ENCODE assay signal across 8 cellular contexts in the genomic region with DNA sequence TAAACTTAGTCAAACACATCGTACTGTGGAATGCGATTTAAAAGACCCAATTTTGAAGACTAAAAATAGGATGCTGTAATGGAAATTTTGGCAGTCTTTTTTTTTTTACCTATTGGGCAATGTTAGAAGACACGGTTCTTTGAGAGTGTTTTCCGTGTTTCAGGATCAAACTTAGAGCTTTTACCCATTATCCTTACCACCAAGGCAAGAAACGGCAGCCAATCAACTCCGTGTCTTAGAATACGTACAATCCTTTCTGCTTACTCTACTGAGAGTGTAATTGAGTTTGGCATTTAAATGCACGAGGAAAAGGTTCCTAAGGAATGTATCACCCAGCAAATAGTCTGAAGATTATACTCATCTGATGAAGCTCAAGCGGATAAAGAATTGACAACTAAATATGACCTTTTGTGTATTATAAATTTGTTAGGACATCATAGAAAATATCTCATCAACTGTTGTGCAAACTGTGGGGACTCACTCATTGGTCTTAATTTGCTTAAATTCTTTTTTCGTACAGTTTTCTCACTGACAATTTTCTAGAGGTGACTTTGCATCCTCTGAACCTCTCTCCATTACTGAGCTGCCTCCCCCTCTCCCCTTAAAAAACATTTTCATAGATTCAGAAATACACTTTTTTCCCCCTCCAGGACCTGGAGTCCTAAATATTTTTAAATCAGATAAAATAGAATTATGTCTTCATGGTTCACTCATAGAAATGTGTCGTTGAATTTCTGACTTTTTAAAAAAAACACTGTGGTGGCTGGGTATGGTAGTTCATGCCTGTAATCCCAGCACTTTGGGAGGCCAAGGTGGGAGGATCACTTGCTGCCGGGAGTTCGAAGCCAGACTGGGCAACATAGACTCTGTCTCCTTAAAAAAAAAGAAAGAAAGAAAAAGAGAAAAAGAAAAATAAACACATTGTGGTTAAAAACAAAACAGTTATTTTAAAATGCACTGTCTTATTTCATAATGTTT.
A peak's percentile ranks its signal among the peaks of the same experiment; 100 is the strongest.
DNase-seq lines count a peak whose midpoint lies in the region; ATAC-seq and TF ChIP-seq lines count a peak whose summit lies in the region.

No MANE protein-coding gene starts in this region.

- no peaks in the 10 kb centered on the region for H3K9me3 ChIP-seq in iPS-15b (ENCODE audit: control insufficient read depth, insufficient read depth, low read length)

- no peaks in the 10 kb centered on the region for H3K27me3 ChIP-seq in iPS-15b (ENCODE audit: control insufficient read depth, insufficient read depth, low read length)

- peak overlapping the region; percentile 98 for H3K4me3 Mint-ChIP-seq in activated naive CD8-positive, alpha-beta T cell
- peak overlapping the region; percentile 91 for H3K4me3 Mint-ChIP-seq in stimulated activated effector memory CD8-positive, alpha-beta T cell treated with anti-CD3 and anti-CD28 coated beads, Interleukin-12 subunit alpha, Interleukin-12 subunit beta, amount 100 ng/mL, for 72 hours

- no peak for TF ChIP-seq CTCF in LNCaP clone FGC (IDR thresholded peaks at IDR 0.05; ENCODE audit: control insufficient read depth, extremely low read depth, insufficient read depth)

- H3K4me1 ChIP-seq in iPS-15b (ENCODE audit: control insufficient read depth, insufficient read depth, low read length), result no peaks in the 10 kb centered on the region

- H3K9ac ChIP-seq in iPS-15b (ENCODE audit: low read depth, low read length), result peak overlapping the region; percentile 39

- no peaks in the 10 kb centered on the region for H3K27me3 Mint-ChIP-seq in activated naive CD8-positive, alpha-beta T cell

- no peaks in the 10 kb centered on the region for H3K9me3 Mint-ChIP-seq in activated naive CD8-positive, alpha-beta T cell (ENCODE audit: low read depth)
- no peaks in the 10 kb centered on the region for H3K9me3 Mint-ChIP-seq in stimulated activated effector memory CD8-positive, alpha-beta T cell treated with anti-CD3 and anti-CD28 coated beads, Interleukin-12 subunit alpha, Interleukin-12 subunit beta, amount 100 ng/mL, for 72 hours

- peaks cover 6% of the 10 kb centered on the region for H3K36me3 Mint-ChIP-seq in activated naive CD8-positive, alpha-beta T cell
- peaks cover 47% of the 10 kb centered on the region for H3K36me3 Mint-ChIP-seq in stimulated activated effector memory CD8-positive, alpha-beta T cell treated with anti-CD3 and anti-CD28 coated beads, Interleukin-12 subunit alpha, Interleukin-12 subunit beta, amount 100 ng/mL, for 72 hours

- peaks cover 58% of the 10 kb centered on the region for H3K4me1 Mint-ChIP-seq in activated naive CD8-positive, alpha-beta T cell (ENCODE audit: low read depth)
- peaks cover 39% of the 10 kb centered on the region for H3K4me1 Mint-ChIP-seq in stimulated activated effector memory CD8-positive, alpha-beta T cell treated with anti-CD3 and anti-CD28 coated beads, Interleukin-12 subunit alpha, Interleukin-12 subunit beta, amount 100 ng/mL, for 72 hours

- peak overlapping the region; percentile 96 for H3K27ac Mint-ChIP-seq in activated naive CD8-positive, alpha-beta T cell
- H3K27ac Mint-ChIP-seq in stimulated activated effector memory CD8-positive, alpha-beta T cell treated with anti-CD3 and anti-CD28 coated beads, Interleukin-12 subunit alpha, Interleukin-12 subunit beta, amount 100 ng/mL, for 72 hours, result peak overlapping the region; percentile 95

- DNase-seq in ELR (ENCODE audit: low read depth), result peak; percentile 91
- DNase-seq in LNCaP clone FGC (ENCODE audit: low read depth), result no peak
- DNase-seq in stimulated activated effector memory CD8-positive, alpha-beta T cell treated with anti-CD3 and anti-CD28 coated beads, Interleukin-12 subunit alpha, Interleukin-12 subunit beta, amount 100 ng/mL, for 72 hours (ENCODE audit: low spot score in 2 of 2), result no peak
- no peak for DNase-seq in GDM1 (lab: John Stamatoyannopoulos, UW)
- no peak for DNase-seq in stimulated activated CD8-positive, alpha-beta memory T cell treated with anti-CD3 and anti-CD28 coated beads, Interleukin-4, amount 100 ng/mL, for 48 hours

- no peak for ATAC-seq in stimulated activated effector memory CD8-positive, alpha-beta T cell treated with anti-CD3 and anti-CD28 coated beads, Interleukin-12 subunit alpha, Interleukin-12 subunit beta, amount 100 ng/mL, for 72 hours
- no peak for ATAC-seq in GM21515 (IDR thresholded peaks at IDR 0.05; ENCODE audit: unreplicated experiment)

- H3K4me3 ChIP-seq in LNCaP clone FGC (ENCODE audit: low read depth, low read length) (peak overlapping the region; percentile 64), iPS-15b (ENCODE audit: low read depth, low read length) (peak overlapping the region; percentile 95)

- peaks cover 3% of the 10 kb centered on the region for H3K36me3 ChIP-seq in iPS-15b (ENCODE audit: control insufficient read depth, insufficient read depth, low read length)
